ENCODE assay signal across 12 cellular contexts in the genomic region with DNA sequence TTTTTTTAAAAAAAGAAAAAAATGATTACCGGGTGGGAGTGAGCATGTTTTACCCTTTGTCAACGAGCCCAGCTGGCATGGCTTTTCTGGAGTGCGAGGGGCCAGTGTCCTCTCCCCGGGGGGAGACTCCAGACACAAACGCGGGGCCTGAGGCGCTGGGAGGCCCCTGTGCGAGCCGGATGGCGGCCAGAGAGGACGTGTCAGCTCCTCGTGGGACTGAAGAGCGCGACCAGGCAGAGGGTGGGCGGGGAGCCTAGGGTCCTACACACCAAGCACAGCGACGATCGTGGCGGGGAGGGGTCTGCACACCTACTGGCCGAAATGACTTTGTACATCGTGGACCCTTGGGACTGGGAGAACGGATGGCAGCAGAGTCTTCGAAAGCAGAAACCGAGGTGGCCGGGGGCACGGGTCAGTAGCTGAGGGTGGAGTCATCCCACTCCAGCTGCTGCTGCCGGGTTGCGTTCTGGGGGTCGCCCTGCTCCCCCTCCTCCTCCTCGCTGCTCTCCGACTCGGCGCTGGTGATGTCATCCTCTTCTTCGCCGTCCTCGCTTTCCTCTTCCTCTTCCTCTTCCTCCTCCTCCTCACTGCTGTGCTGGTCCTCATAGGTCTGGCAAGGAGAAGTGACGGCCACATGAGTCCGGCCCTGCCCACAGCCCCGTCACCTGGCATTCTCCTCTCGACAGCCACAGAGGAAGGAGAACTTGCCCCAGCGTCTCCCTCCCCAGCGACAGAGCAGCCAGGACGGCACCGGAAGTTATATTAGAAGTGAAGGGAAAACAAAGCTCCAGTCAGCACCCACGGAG.
DNase-seq lines count a peak whose midpoint lies in the region; ATAC-seq and TF ChIP-seq lines count a peak whose summit lies in the region.
"Had no signal": no experiment of that assay in that cellular context is flagged by ENCODE, and none has a peak within 500 bp of the region (broad histone marks: within the 10 kb centered on the region; RNA-seq: fewer than 3 reads in every experiment).

No MANE protein-coding gene starts in this region.

- no peak for TF ChIP-seq CTCF in WTC11 (IDR thresholded peaks at IDR 0.05)
- TF ChIP-seq CTCF in chondrocyte (IDR thresholded peaks at IDR 0.05): no peak

- DNase-seq in T-helper 2 cell treated with Interferon-gamma antibody and Interleukin-4, amounts not matched to agents 5 μg/mL and 100 μg/mL, for 36 hours (ENCODE audit: low spot score): no peak
- no peak for DNase-seq in T-helper 2 cell
- DNase-seq in WTC11 (ENCODE audit: low spot score): no peak
- peak; percentile 60 for DNase-seq in left ventricle myocardium superior
- no peak for DNase-seq in chondrocyte (ENCODE audit: low spot score)
- DNase-seq in activated CD4-positive, alpha-beta T cell treated with anti-CD3 and anti-CD28 coated beads for 1 hour: no peak
- DNase-seq: 8988T, brain microvascular endothelial cell, NCI-H82, thyroid gland had no signal

- H3K4me3 Mint-ChIP-seq in T-helper 2 cell treated with Interferon-gamma antibody and Interleukin-4, amounts not matched to agents 5 μg/mL and 100 μg/mL, for 36 hours: peak overlapping the region; percentile 66
- H3K4me3 Mint-ChIP-seq in WTC11 (no peak overlapping the region), chondrocyte (ENCODE audit: unreplicated experiment) (no peak overlapping the region)
- H3K4me3 Mint-ChIP-seq in stimulated activated memory B cell treated with anti-CD40 and anti-IgM and Interleukin-4, amounts not matched to agents 10 μg/mL and 1 μg/mL and 100 μg/mL, for 72 hours: peak overlapping the region; percentile 48

- no peaks in the 10 kb centered on the region for H3K27me3 Mint-ChIP-seq in T-helper 2 cell treated with Interferon-gamma antibody and Interleukin-4, amounts not matched to agents 5 μg/mL and 100 μg/mL, for 36 hours (ENCODE audit: low read depth)
- H3K27me3 Mint-ChIP-seq in WTC11 (ENCODE audit: low read depth): no peaks in the 10 kb centered on the region
- H3K27me3 Mint-ChIP-seq in stimulated activated memory B cell treated with anti-CD40 and anti-IgM and Interleukin-4, amounts not matched to agents 10 μg/mL and 1 μg/mL and 100 μg/mL, for 72 hours: no peaks in the 10 kb centered on the region
- H3K27me3 Mint-ChIP-seq in chondrocyte (ENCODE audit: low read depth): no peaks in the 10 kb centered on the region

- H3K4me1 Mint-ChIP-seq in T-helper 2 cell treated with Interferon-gamma antibody and Interleukin-4, amounts not matched to agents 5 μg/mL and 100 μg/mL, for 36 hours (ENCODE audit: low read depth): peaks cover 33% of the 10 kb centered on the region
- no peaks in the 10 kb centered on the region for H3K4me1 Mint-ChIP-seq in WTC11
- H3K4me1 Mint-ChIP-seq in stimulated activated memory B cell treated with anti-CD40 and anti-IgM and Interleukin-4, amounts not matched to agents 10 μg/mL and 1 μg/mL and 100 μg/mL, for 72 hours: peaks cover 54% of the 10 kb centered on the region
- H3K4me1 Mint-ChIP-seq in chondrocyte (ENCODE audit: low read depth): no peaks in the 10 kb centered on the region

- intact Hi-C loops in left ventricle myocardium superior (cut with micrococcal nuclease): no loop called here

- POLR2A ChIA-PET in WTC11 (lab: Charles Lee): no interaction called here

- CTCF ChIA-PET in WTC11 (lab: Charles Lee): interaction anchor here (5.6 kb wide), 1 partner anchor 9 kb away, joined by 28 read pairs; no protein-coding TSS in a partner anchor

- H3K9me3 Mint-ChIP-seq in T-helper 2 cell treated with Interferon-gamma antibody and Interleukin-4, amounts not matched to agents 5 μg/mL and 100 μg/mL, for 36 hours: no peaks in the 10 kb centered on the region
- H3K9me3 Mint-ChIP-seq in WTC11 (peaks cover 13% of the 10 kb centered on the region), chondrocyte (ENCODE audit: low read depth) (no peaks in the 10 kb centered on the region)
- no peaks in the 10 kb centered on the region for H3K9me3 Mint-ChIP-seq in stimulated activated memory B cell treated with anti-CD40 and anti-IgM and Interleukin-4, amounts not matched to agents 10 μg/mL and 1 μg/mL and 100 μg/mL, for 72 hours

- H3K36me3 Mint-ChIP-seq in T-helper 2 cell treated with Interferon-gamma antibody and Interleukin-4, amounts not matched to agents 5 μg/mL and 100 μg/mL, for 36 hours (ENCODE audit: low read depth): peaks cover 72% of the 10 kb centered on the region
- peaks cover 61% of the 10 kb centered on the region for H3K36me3 Mint-ChIP-seq in WTC11
- H3K36me3 Mint-ChIP-seq in stimulated activated memory B cell treated with anti-CD40 and anti-IgM and Interleukin-4, amounts not matched to agents 10 μg/mL and 1 μg/mL and 100 μg/mL, for 72 hours: peaks cover 86% of the 10 kb centered on the region
- peaks cover 50% of the 10 kb centered on the region for H3K36me3 Mint-ChIP-seq in chondrocyte (ENCODE audit: low read depth)

- no peak for ATAC-seq in WTC11
- ATAC-seq in left ventricle myocardium superior: peak; percentile 67
- peak; percentile 44 for ATAC-seq in stimulated activated memory B cell treated with anti-CD40 and anti-IgM and Interleukin-4, amounts not matched to agents 10 μg/mL and 1 μg/mL and 100 μg/mL, for 72 hours
- no peak for ATAC-seq in GM21786 (IDR thresholded peaks at IDR 0.05; ENCODE audit: unreplicated experiment)

- H3K27ac Mint-ChIP-seq in T-helper 2 cell treated with Interferon-gamma antibody and Interleukin-4, amounts not matched to agents 5 μg/mL and 100 μg/mL, for 36 hours: peak overlapping the region; percentile 89
- H3K27ac Mint-ChIP-seq in WTC11: peak overlapping the region; percentile 41
- peak overlapping the region; percentile 57 for H3K27ac Mint-ChIP-seq in stimulated activated memory B cell treated with anti-CD40 and anti-IgM and Interleukin-4, amounts not matched to agents 10 μg/mL and 1 μg/mL and 100 μg/mL, for 72 hours
- no peak overlapping the region for H3K27ac Mint-ChIP-seq in chondrocyte (ENCODE audit: unreplicated experiment)

TF ChIP-seq in WTC11, 78 proteins besides CTCF, POLR2A, EP300 and RAD21:
- TF ChIP-seq TEAD1 (CRISPR knock-in tag; IDR thresholded peaks at IDR 0.05) (no peak), NR2C2 (CRISPR knock-in tag; IDR thresholded peaks at IDR 0.05) (no peak), JAZF1 (CRISPR knock-in tag; IDR thresholded peaks at IDR 0.05) (no peak), NR3C1 (CRISPR knock-in tag; conservative IDR thresholded peaks at IDR 0.05; ENCODE audit: low read depth) (no peak), ZNF423 (CRISPR knock-in tag; IDR thresholded peaks at IDR 0.05) (no peak), ZNF219 (CRISPR knock-in tag; IDR thresholded peaks at IDR 0.05; ENCODE audit: borderline replicate concordance) (no peak)

Comparison
In these comparisons a context has a peak if more than half of its experiments do, and no peak if none do; other contexts are left out.
1. H3K4me3 Mint-ChIP-seq: peak in T-helper 2 cell treated with Interferon-gamma antibody and Interleukin-4, amounts not matched to agents 5 μg/mL and 100 μg/mL, for 36 hours (single experiment) and stimulated activated memory B cell treated with anti-CD40 and anti-IgM and Interleukin-4, amounts not matched to agents 10 μg/mL and 1 μg/mL and 100 μg/mL, for 72 hours (single experiment); none in WTC11 (single experiment) and chondrocyte (single experiment).
2. ATAC-seq: peak in left ventricle myocardium superior (single experiment) and stimulated activated memory B cell treated with anti-CD40 and anti-IgM and Interleukin-4, amounts not matched to agents 10 μg/mL and 1 μg/mL and 100 μg/mL, for 72 hours (single experiment); none in WTC11 (single experiment) and GM21786 (single experiment).